ENCODE assay signal across 1 cellular context in the genomic region with DNA sequence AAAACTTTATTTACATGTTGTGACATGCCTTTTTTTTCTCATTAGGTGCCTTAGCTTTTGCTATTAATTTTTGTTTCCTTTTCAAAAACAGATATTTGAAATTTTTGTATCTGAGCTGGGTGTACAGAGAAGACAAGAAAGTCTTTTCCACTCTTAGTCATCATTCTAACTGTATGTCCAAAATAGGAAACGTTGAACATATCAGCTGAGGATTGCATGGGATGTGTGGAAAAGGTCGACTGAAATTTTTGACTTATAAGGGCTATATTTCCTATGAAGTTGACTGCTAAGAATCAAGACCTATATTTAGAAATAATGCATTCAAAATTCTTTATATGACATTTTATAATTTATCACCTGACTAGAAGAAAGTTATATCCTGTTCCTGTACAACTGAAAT.
TF ChIP-seq lines count a peak whose summit lies in the region.

No MANE protein-coding gene starts in this region.

TF ChIP-seq in WTC11, 78 proteins besides CTCF, POLR2A, EP300 and RAD21 (continued from another document):
- TF ChIP-seq CREM (CRISPR knock-in tag; IDR thresholded peaks at IDR 0.05), result no peak
- TF ChIP-seq, protein P1, sequence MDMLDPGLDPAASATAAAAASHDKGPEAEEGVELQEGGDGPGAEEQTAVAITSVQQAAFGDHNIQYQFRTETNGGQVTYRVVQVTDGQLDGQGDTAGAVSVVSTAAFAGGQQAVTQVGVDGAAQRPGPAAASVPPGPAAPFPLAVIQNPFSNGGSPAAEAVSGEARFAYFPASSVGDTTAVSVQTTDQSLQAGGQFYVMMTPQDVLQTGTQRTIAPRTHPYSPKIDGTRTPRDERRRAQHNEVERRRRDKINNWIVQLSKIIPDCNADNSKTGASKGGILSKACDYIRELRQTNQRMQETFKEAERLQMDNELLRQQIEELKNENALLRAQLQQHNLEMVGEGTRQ (CRISPR knock-in tag; IDR thresholded peaks at IDR 0.05), result no peak
- no peak for TF ChIP-seq FOXJ3 (CRISPR knock-in tag; IDR thresholded peaks at IDR 0.05; ENCODE audit: borderline replicate concordance)
